ENCODE assay signal across 9 cellular contexts in the genomic region with DNA sequence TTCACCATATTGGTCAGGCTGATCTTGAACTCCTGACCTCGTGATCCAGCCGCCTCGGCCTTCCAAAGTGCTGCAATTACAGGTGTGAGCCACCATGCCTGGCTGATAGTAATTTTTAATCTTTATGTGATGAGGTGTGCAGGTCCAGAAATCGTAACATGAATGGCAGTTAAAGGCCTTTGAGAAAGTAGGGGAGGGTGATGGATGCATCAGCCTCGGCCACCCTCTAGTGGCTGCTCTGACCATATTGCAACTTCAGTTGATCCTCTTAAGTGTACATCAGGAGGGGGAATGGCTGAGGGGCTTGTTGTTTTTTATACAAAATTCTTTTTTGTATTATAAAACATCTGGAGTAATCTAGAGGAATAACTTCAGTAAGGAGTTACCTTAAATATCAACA.
DNase-seq lines count a peak whose midpoint lies in the region; ATAC-seq and TF ChIP-seq lines count a peak whose summit lies in the region.
"Had no signal": no experiment of that assay in that cellular context is flagged by ENCODE, and none has a peak within 500 bp of the region (broad histone marks: within the 10 kb centered on the region; RNA-seq: fewer than 3 reads in every experiment).

No MANE protein-coding gene starts in this region.

- H3K36me3 Mint-ChIP-seq in MCF 10A (ENCODE audit: insufficient read depth, unreplicated experiment): no peaks in the 10 kb centered on the region

- peaks cover 5% of the 10 kb centered on the region for H3K4me1 Mint-ChIP-seq in MCF 10A (ENCODE audit: insufficient read depth, unreplicated experiment)

- no peak overlapping the region for H3K27ac Mint-ChIP-seq in MCF 10A (ENCODE audit: low read depth, unreplicated experiment)

- intact Hi-C loops in MCF 10A (cut with micrococcal nuclease) (loop anchor here (1.0 kb wide), 2 partner anchors 221 to 315 kb away; a partner anchor contains a TSS), left lung (cut with DNase I) (no loop called here)

- H3K9me3 Mint-ChIP-seq in MCF 10A (ENCODE audit: unreplicated experiment): no peaks in the 10 kb centered on the region

- peak; percentile 41 for DNase-seq in AG08396 (ENCODE audit: low spot score)
- DNase-seq in NCI-H526 treated with DMSO at 0.1 percent for 48 hours (lab: John Stamatoyannopoulos, UW): peak; percentile 46
- peak; percentile 66 for DNase-seq in MCF 10A (ENCODE audit: unreplicated experiment)
- DNase-seq in left lung: no peak
- no peak for DNase-seq in upper lobe of left lung

- CTCF ChIA-PET in MCF 10A (lab: Yijun Ruan, JAX): interaction anchor here (0.7 to 1.5 kb wide), 8 partner anchors 16 to 557 kb away, joined by 4 to 9 read pairs (median 6); a partner anchor contains a TSS

- no peak for TF ChIP-seq POLR2A in upper lobe of left lung (IDR thresholded peaks at IDR 0.05)

- peak; percentile 76 for TF ChIP-seq CTCF in GM12875 (IDR thresholded peaks at IDR 0.05; ENCODE audit: borderline replicate concordance, insufficient read depth, low read depth, low read length)
- TF ChIP-seq CTCF in MCF 10A (IDR thresholded peaks at IDR 0.05; ENCODE audit: unreplicated experiment): peak; percentile 76
- peak in 1 of 2 donors; percentile 56 for TF ChIP-seq CTCF in left lung (IDR thresholded peaks at IDR 0.05)
- peak in 4 of 6 experiments; percentile 18 to 56 (median 32) for TF ChIP-seq CTCF in upper lobe of left lung (IDR thresholded peaks at IDR 0.05)

- H3K27ac ChIP-seq in left lung: no peak overlapping the region
- no peak overlapping the region for H3K27ac ChIP-seq in upper lobe of left lung
- H3K27ac ChIP-seq: epithelial cell of prostate had no signal

- no peaks in the 10 kb centered on the region for H3K27me3 Mint-ChIP-seq in MCF 10A (ENCODE audit: insufficient read depth, unreplicated experiment)

- BruUV-seq in MCF 10A (replicated peaks; lab: Mats Ljungman, UMichigan): no TSS peak

- H3K4me3 ChIP-seq in GM12875 (ENCODE audit: low read depth, low read length) (no peak overlapping the region), left lung (no peak overlapping the region), upper lobe of left lung (no peak overlapping the region)

- no peak overlapping the region for H3K4me3 Mint-ChIP-seq in MCF 10A (ENCODE audit: unreplicated experiment)

- no peaks in the 10 kb centered on the region for H3K36me3 ChIP-seq in left lung
- H3K36me3 ChIP-seq in upper lobe of left lung: no peaks in the 10 kb centered on the region

- ATAC-seq in left lung: peak; percentile 76
- ATAC-seq in upper lobe of left lung (ENCODE audit: low FRiP score in 2 of 2): peak in 1 of 2 donors; percentile 35
- ATAC-seq in GM21786 (IDR thresholded peaks at IDR 0.05; ENCODE audit: unreplicated experiment): no peak
- no peak for ATAC-seq in GM18498 (IDR thresholded peaks at IDR 0.05; ENCODE audit: unreplicated experiment)

- no peak for TF ChIP-seq EP300 in upper lobe of left lung (IDR thresholded peaks at IDR 0.05)

- POLR2A ChIA-PET in MCF 10A (lab: Yijun Ruan, JAX): interaction anchor here (0.6 to 0.9 kb wide), 2 partner anchors 192 to 518 kb away, joined by 3 read pairs; no protein-coding TSS in a partner anchor

- H3K9me3 ChIP-seq in left lung (peaks cover 0 to 12% of the 10 kb centered on the region in 2 donors), upper lobe of left lung (no peaks in the 10 kb centered on the region)

- H3K4me1 ChIP-seq in left lung (peaks cover 0 to 10% of the 10 kb centered on the region in 2 donors), upper lobe of left lung (no peaks in the 10 kb centered on the region)

- H3K27me3 ChIP-seq in left lung: no peaks in the 10 kb centered on the region
- H3K27me3 ChIP-seq in upper lobe of left lung: no peaks in the 10 kb centered on the region

- WGBS in upper lobe of left lung, 2 donors: 69 to 84% methylated on average over 5 of the region's 5 CpGs

Comparison
In these comparisons a context has a peak if more than half of its experiments do, and no peak if none do; other contexts are left out.
1. DNase-seq: peak in AG08396 (single experiment), NCI-H526 treated with DMSO at 0.1 percent for 48 hours (single experiment) and MCF 10A (single experiment); none in left lung (0 of 2) and upper lobe of left lung (0 of 2).